Comparison of ENCODE assay signal across 21 cellular contexts in the genomic region with DNA sequence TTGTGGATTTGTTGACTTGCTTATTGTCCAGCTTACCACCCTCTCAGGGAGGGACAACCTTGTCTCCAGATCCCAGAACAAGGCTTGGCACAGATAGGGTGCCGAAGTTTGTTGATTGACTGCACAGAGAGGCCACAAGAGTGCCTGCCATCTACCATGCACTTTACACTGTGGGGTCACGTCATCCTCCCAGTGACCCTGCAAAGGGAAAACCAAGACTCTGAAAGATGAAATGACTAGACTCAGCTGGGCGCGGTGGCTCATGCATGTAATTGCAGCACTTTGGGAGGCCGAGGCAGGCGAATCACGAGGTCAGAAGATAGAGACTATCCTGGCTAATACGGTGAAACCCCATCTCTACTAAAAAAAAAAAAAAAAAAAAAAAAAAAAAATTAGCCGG. TPM values are rescaled to one million over a fixed set of nuclear protein-coding genes. Genes with fewer than 3 reads are reported as not detected.
DNase-seq lines count a peak whose midpoint lies in the region; ATAC-seq and TF ChIP-seq lines count a peak whose summit lies in the region.
"Had no signal": no experiment of that assay in that cellular context is flagged by ENCODE, and none has a peak within 500 bp of the region (broad histone marks: within the 10 kb centered on the region; RNA-seq: fewer than 3 reads in every experiment).

No MANE protein-coding gene starts in this region.

- BruUV-seq in IMR-90 (replicated peaks; lab: Mats Ljungman, UMichigan), result no TSS peak

- no peaks in the 10 kb centered on the region for H3K27me3 Mint-ChIP-seq in activated CD8-positive, alpha-beta T cell treated with anti-CD3 and anti-CD28 coated beads for 36 hours
- H3K27me3 Mint-ChIP-seq in activated CD8-positive, alpha-beta T cell treated with anti-CD3 and anti-CD28 coated beads, Interleukin-2, amount 10 ng/mL, durations not matched to agents 7 days and 5 days (ENCODE audit: low read depth), result no peaks in the 10 kb centered on the region
- H3K27me3 Mint-ChIP-seq in CD4-positive, alpha-beta T cell, result no peaks in the 10 kb centered on the region

- H3K4me3 Mint-ChIP-seq in activated CD8-positive, alpha-beta T cell treated with anti-CD3 and anti-CD28 coated beads for 36 hours, result no peak overlapping the region
- no peak overlapping the region for H3K4me3 Mint-ChIP-seq in activated CD8-positive, alpha-beta T cell treated with anti-CD3 and anti-CD28 coated beads, Interleukin-2, amount 10 ng/mL, durations not matched to agents 7 days and 5 days
- H3K4me3 Mint-ChIP-seq in CD4-positive, alpha-beta T cell, result no peak overlapping the region
- H3K4me3 Mint-ChIP-seq: B cell, CD14-positive monocyte, HFFc6 had no signal

- H3K36me3 ChIP-seq in IMR-90 (ENCODE audit: control insufficient read depth, insufficient read depth, low read length) (no peaks in the 10 kb centered on the region), psoas muscle (ENCODE audit: insufficient read depth in 1 of 2, low read depth in 1 of 2) (peaks cover 0 to 2% of the 10 kb centered on the region in 2 donors), osteoblast (ENCODE audit: insufficient read depth, low read length) (no peaks in the 10 kb centered on the region)
- H3K36me3 ChIP-seq: MG63 had no signal

- no peak overlapping the region for H2BK20ac ChIP-seq in IMR-90 (ENCODE audit: low read depth, low read length)

- ATAC-seq in activated CD8-positive, alpha-beta T cell treated with anti-CD3 and anti-CD28 coated beads for 36 hours, result no peak
- no peak for ATAC-seq in activated CD8-positive, alpha-beta T cell treated with anti-CD3 and anti-CD28 coated beads, Interleukin-2, amount 10 ng/mL, durations not matched to agents 7 days and 5 days
- ATAC-seq in CD4-positive, alpha-beta T cell (ENCODE audit: poor library complexity), result no peak
- ATAC-seq in IMR-90 (ENCODE audit: low read depth) (no peak), psoas muscle (no peak)
- ATAC-seq: K562, PC-3 had no signal

- in situ Hi-C loops in IMR-90 (cut with MboI; ENCODE audit: low sequenced_read_pairs), result no loop called here

- H4K20me1 ChIP-seq in IMR-90 (ENCODE audit: insufficient read depth, low read length) (no peaks in the 10 kb centered on the region), osteoblast (ENCODE audit: insufficient read depth, low read length) (no peaks in the 10 kb centered on the region)

- H2BK120ac ChIP-seq in IMR-90 (ENCODE audit: low read depth, low read length), result no peak overlapping the region

- H4K91ac ChIP-seq in IMR-90 (ENCODE audit: insufficient read depth, low read depth, low read length), result no peak overlapping the region

- TF ChIP-seq POLR2A in IMR-90 (IDR thresholded peaks at IDR 0.05; ENCODE audit: low read depth, low read length), result no peak

- no peak overlapping the region for H3K14ac ChIP-seq in IMR-90 (replicated peaks; ENCODE audit: low read depth, low read length)

- peaks cover 53% of the 10 kb centered on the region for H3K4me1 Mint-ChIP-seq in activated CD8-positive, alpha-beta T cell treated with anti-CD3 and anti-CD28 coated beads for 36 hours (ENCODE audit: low read depth)
- peaks cover 52% of the 10 kb centered on the region for H3K4me1 Mint-ChIP-seq in activated CD8-positive, alpha-beta T cell treated with anti-CD3 and anti-CD28 coated beads, Interleukin-2, amount 10 ng/mL, durations not matched to agents 7 days and 5 days (ENCODE audit: low read depth)
- H3K4me1 Mint-ChIP-seq in CD4-positive, alpha-beta T cell (ENCODE audit: low read depth), result peaks cover 60% of the 10 kb centered on the region

- no peak overlapping the region for H2AK9ac ChIP-seq in IMR-90 (replicated peaks; ENCODE audit: low read depth, low read length, poor library complexity)

- peaks cover 3% of the 10 kb centered on the region for H3K36me3 Mint-ChIP-seq in activated CD8-positive, alpha-beta T cell treated with anti-CD3 and anti-CD28 coated beads for 36 hours (ENCODE audit: low read depth)
- peaks cover 3% of the 10 kb centered on the region for H3K36me3 Mint-ChIP-seq in activated CD8-positive, alpha-beta T cell treated with anti-CD3 and anti-CD28 coated beads, Interleukin-2, amount 10 ng/mL, durations not matched to agents 7 days and 5 days (ENCODE audit: low read depth)
- peaks cover 6% of the 10 kb centered on the region for H3K36me3 Mint-ChIP-seq in CD4-positive, alpha-beta T cell (ENCODE audit: low read depth)

- POLR2A ChIA-PET in activated CD8-positive, alpha-beta T cell treated with anti-CD3 and anti-CD28 coated beads for 36 hours (lab: Charles Lee), result interaction anchor here (1.3 to 2.3 kb wide), 2 partner anchors 10 to 22 kb away, joined by 5 to 9 read pairs; no protein-coding TSS in a partner anchor
- POLR2A ChIA-PET in activated CD8-positive, alpha-beta T cell treated with anti-CD3 and anti-CD28 coated beads, Interleukin-2, amount 10 ng/mL, durations not matched to agents 7 days and 5 days (lab: Charles Lee), result no interaction called here
- POLR2A ChIA-PET in CD4-positive, alpha-beta T cell (lab: Charles Lee), result interaction anchor here (1.0 to 3.8 kb wide), 2 partner anchors 13 to 66 kb away, joined by 4 to 15 read pairs; a partner anchor contains a TSS
- POLR2A ChIA-PET in IMR-90 (lab: Charles Lee; ENCODE audit: unreplicated experiment), result no interaction called here

- H2BK5ac ChIP-seq in IMR-90 (ENCODE audit: low read depth, low read length, poor library complexity, severe bottlenecking), result no peak overlapping the region

- no peaks in the 10 kb centered on the region for H3K9me3 ChIP-seq in CD4-positive, alpha-beta T cell (ENCODE audit: control insufficient read depth, low read length)
- H3K9me3 ChIP-seq in IMR-90 (ENCODE audit: control insufficient read depth, insufficient read depth, low read length) (no peaks in the 10 kb centered on the region), psoas muscle (no peaks in the 10 kb centered on the region), osteoblast (ENCODE audit: low read depth, low read length) (no peaks in the 10 kb centered on the region)
- H3K9me3 ChIP-seq: MG63 had no signal

- WGBS in IMR-90 (ENCODE audit: extremely low coverage in 2 of 2, insufficient read length in 1 of 2), 2 experiments, result no CpG with 5 or more reads among the region's 9 CpGs
- WGBS in psoas muscle, 3 donors, result 79 to 92% (median 80%) methylated on average over 8 to 9 of the region's 9 CpGs

- peaks cover 23% of the 10 kb centered on the region for H3K4me1 ChIP-seq in IMR-90 (ENCODE audit: control insufficient read depth, insufficient read depth, low read length)
- H3K4me1 ChIP-seq in psoas muscle, result peaks cover 41% of the 10 kb centered on the region
- H3K4me1 ChIP-seq in osteoblast (ENCODE audit: insufficient read depth, low read length), result peaks cover 49% of the 10 kb centered on the region

- no peak overlapping the region for H3K4me2 ChIP-seq in IMR-90 (ENCODE audit: low read depth, low read length)
- H3K4me2 ChIP-seq in osteoblast (ENCODE audit: insufficient read depth, low read length), result no peak overlapping the region

- H2BK15ac ChIP-seq in IMR-90 (ENCODE audit: low read depth, low read length), result no peak overlapping the region

- H2AFZ ChIP-seq in IMR-90 (replicated peaks; ENCODE audit: low read length, poor library complexity) (no peak overlapping the region), osteoblast (ENCODE audit: low read length) (no peak overlapping the region)

- intact Hi-C loops in activated CD8-positive, alpha-beta T cell treated with anti-CD3 and anti-CD28 coated beads for 36 hours (cut with micrococcal nuclease), result no loop called here
- intact Hi-C loops in CD4-positive, alpha-beta T cell (cut with DNase I, micrococcal nuclease), result no loop called here
- intact Hi-C loops in IMR-90 (cut with micrococcal nuclease), result no loop called here
- intact Hi-C loops in psoas muscle (cut with DNase I), result no loop called here

- no peak overlapping the region for H3K27ac ChIP-seq in CD4-positive, alpha-beta T cell (ENCODE audit: low read depth, low read length)
- H3K27ac ChIP-seq in IMR-90 (ENCODE audit: insufficient read depth, low read length) (no peak overlapping the region), psoas muscle (peak overlapping the region; percentile 99), osteoblast (ENCODE audit: low read depth, low read length) (no peak overlapping the region)

- H3K9me3 Mint-ChIP-seq in activated CD8-positive, alpha-beta T cell treated with anti-CD3 and anti-CD28 coated beads for 36 hours, result no peaks in the 10 kb centered on the region
- H3K9me3 Mint-ChIP-seq in activated CD8-positive, alpha-beta T cell treated with anti-CD3 and anti-CD28 coated beads, Interleukin-2, amount 10 ng/mL, durations not matched to agents 7 days and 5 days (ENCODE audit: insufficient read depth), result no peaks in the 10 kb centered on the region
- no peaks in the 10 kb centered on the region for H3K9me3 Mint-ChIP-seq in CD4-positive, alpha-beta T cell
- H3K9me3 Mint-ChIP-seq: HFFc6 had no signal

- no peak overlapping the region for H3K56ac ChIP-seq in IMR-90 (ENCODE audit: extremely low read depth, insufficient read depth, low read length)

- no peak overlapping the region for H3K9ac ChIP-seq in IMR-90 (ENCODE audit: low read depth, low read length)

- CTCF ChIA-PET in activated CD8-positive, alpha-beta T cell treated with anti-CD3 and anti-CD28 coated beads for 36 hours (lab: Charles Lee), result interaction anchor here (1.3 to 6.0 kb wide), 3 partner anchors 9 to 25 kb away, joined by 3 to 39 read pairs (median 34); a partner anchor contains a TSS
- CTCF ChIA-PET in activated CD8-positive, alpha-beta T cell treated with anti-CD3 and anti-CD28 coated beads, Interleukin-2, amount 10 ng/mL, durations not matched to agents 7 days and 5 days (lab: Charles Lee), result interaction anchor here (0.8 to 5.7 kb wide), 3 partner anchors 11 to 25 kb away, joined by 3 to 47 read pairs (median 3); no protein-coding TSS in a partner anchor
- CTCF ChIA-PET in CD4-positive, alpha-beta T cell (lab: Charles Lee), result interaction anchor here (0.8 to 4.4 kb wide), 2 partner anchors 11 to 23 kb away, joined by 4 to 17 read pairs; no protein-coding TSS in a partner anchor
- CTCF ChIA-PET in IMR-90 (lab: Yijun Ruan, JAX), result interaction anchor here (0.6 kb wide), 1 partner anchor 188 kb away, joined by 3 read pairs; no protein-coding TSS in a partner anchor

- peaks cover 9% of the 10 kb centered on the region for H3K79me2 ChIP-seq in osteoblast (ENCODE audit: insufficient read depth, low read length)

- H3K4me3 ChIP-seq in IMR-90 (ENCODE audit: insufficient read depth, low read depth, low read length) (no peak overlapping the region), psoas muscle (no peak overlapping the region), osteoblast (ENCODE audit: insufficient read depth, low read length) (no peak overlapping the region)
- H3K4me3 ChIP-seq: K562, MG63 had no signal

- DNase-seq in activated CD8-positive, alpha-beta T cell treated with anti-CD3 and anti-CD28 coated beads for 36 hours, result peak; percentile 59
- no peak for DNase-seq in activated CD8-positive, alpha-beta T cell treated with anti-CD3 and anti-CD28 coated beads, Interleukin-2, amount 10 ng/mL, durations not matched to agents 7 days and 5 days
- no peak for DNase-seq in CD4-positive, alpha-beta T cell
- DNase-seq in IMR-90 (no peak), psoas muscle (no peak), NOMO-1 treated with dmso at 0.1 percent for 144 hours (lab: John Stamatoyannopoulos, UW; ENCODE audit: unreplicated experiment) (no peak), osteoblast (ENCODE audit: insufficient read length, low spot score, missing footprints) (no peak)
- DNase-seq: DMS79, HFFc6, MG63, NCI-H1417, NCI-H1694 treated with DMSO at 0.1 percent for 48 hours, NCI-H446, NCI-H526, PC-3, Right ventricle myocardium superior had no signal

- no peak overlapping the region for H3K27ac Mint-ChIP-seq in activated CD8-positive, alpha-beta T cell treated with anti-CD3 and anti-CD28 coated beads for 36 hours
- H3K27ac Mint-ChIP-seq in activated CD8-positive, alpha-beta T cell treated with anti-CD3 and anti-CD28 coated beads, Interleukin-2, amount 10 ng/mL, durations not matched to agents 7 days and 5 days, result no peak overlapping the region
- peak overlapping the region; percentile 84 for H3K27ac Mint-ChIP-seq in CD4-positive, alpha-beta T cell
- H3K27ac Mint-ChIP-seq: CD14-positive monocyte, HFFc6 had no signal

- no peaks in the 10 kb centered on the region for H3K27me3 ChIP-seq in CD4-positive, alpha-beta T cell (ENCODE audit: control insufficient read depth, insufficient read depth, low read length)
- H3K27me3 ChIP-seq in IMR-90 (ENCODE audit: control insufficient read depth, insufficient read depth, low read length) (no peaks in the 10 kb centered on the region), psoas muscle (ENCODE audit: insufficient read depth in 3 of 3, low read length in 2 of 3) (no peaks in the 10 kb centered on the region), osteoblast (ENCODE audit: insufficient read depth, low read length) (no peaks in the 10 kb centered on the region)
- H3K27me3 ChIP-seq: MG63 had no signal

- H3K23ac ChIP-seq in IMR-90 (ENCODE audit: low read depth, low read length), result no peak overlapping the region

- TF ChIP-seq RAD21 in IMR-90 (IDR thresholded peaks at IDR 0.05; ENCODE audit: low read length), result no peak

- 0 out of 2 replicates have a peak overlapping the region, but pooled peaks have one; percentile 56 for H2AK5ac ChIP-seq in IMR-90 (ENCODE audit: low read depth, low read length)

- no peak for TF ChIP-seq CTCF in activated CD8-positive, alpha-beta T cell treated with anti-CD3 and anti-CD28 coated beads for 36 hours (IDR thresholded peaks at IDR 0.05)
- TF ChIP-seq CTCF in CD4-positive, alpha-beta T cell (IDR thresholded peaks at IDR 0.05), result no peak
- TF ChIP-seq CTCF in IMR-90 (conservative IDR thresholded peaks at IDR 0.05; ENCODE audit: low read depth, low read length) (no peak), psoas muscle (IDR thresholded peaks at IDR 0.05) (no peak), osteoblast (IDR thresholded peaks at IDR 0.05; ENCODE audit: extremely low read depth, low read depth, low read length) (no peak)

- H3K4ac ChIP-seq in IMR-90 (ENCODE audit: low read depth, low read length), result no peak overlapping the region

- no peak overlapping the region for H4K8ac ChIP-seq in IMR-90 (ENCODE audit: low read depth in 2 of 2, low read length in 2 of 2)

- dilution Hi-C loops in IMR-90 (cut with HindIII; ENCODE audit: low sequenced_read_pairs, unreplicated experiment), result no loop called here

- H3K18ac ChIP-seq in IMR-90 (ENCODE audit: low read depth, low read length), result no peak overlapping the region

- H3K79me1 ChIP-seq in IMR-90 (ENCODE audit: low read depth in 1 of 2, low read length in 2 of 2), result peaks cover 5 to 24% of the 10 kb centered on the region in 2 experiments; a peak in 3 of 4 replicates

- H4K5ac ChIP-seq in IMR-90 (ENCODE audit: low read depth, low read length), result no peak overlapping the region

- peaks cover 24% of the 10 kb centered on the region for H3K9me1 ChIP-seq in IMR-90 (ENCODE audit: insufficient read depth, low read length)

RNA-seq across cellular contexts. Expression of a gene that starts 4.6 kb away (rescaled TPM):
- total RNA-seq in activated CD8-positive, alpha-beta T cell treated with anti-CD3 and anti-CD28 coated beads for 36 hours, result 10 to 100 TPM; 55.4 to 56.0 TPM
- total RNA-seq in activated CD8-positive, alpha-beta T cell treated with anti-CD3 and anti-CD28 coated beads, Interleukin-2, amount 10 ng/mL, durations not matched to agents 7 days and 5 days, result 10 to 100 TPM; 64.7 to 70.8 TPM
- 100 to 1,000 TPM; 236 to 238 TPM for total RNA-seq in CD4-positive, alpha-beta T cell
- total RNA-seq in IMR-90 (2012; rRNA removed) (6.6 and 8.3 TPM in 2 replicates), psoas muscle (10 to 100 TPM; 27.9 to 82.3 (median 51.4) TPM), osteoblast (40.7 and 41.6 TPM in 2 replicates)
- polyA plus RNA-seq in IMR-90 (2012; rRNA removed) (145 and 216 TPM in 2 replicates), psoas muscle (10 to 100 TPM; 12.7 to 19.2 (median 17.2) TPM)
- 229 and 255 TPM in 2 replicates for polyA plus RNA-seq in IMR-90 (2012; cell fraction: cytosol; rRNA removed)
- polyA plus RNA-seq in IMR-90 (2012; cell fraction: nucleus; rRNA removed; ENCODE audit: low replicate concordance), result 685 and 1,572 TPM in 2 replicates

RNA-seq across cellular contexts. Expression of a gene that starts 7.5 kb away (rescaled TPM):
- total RNA-seq in activated CD8-positive, alpha-beta T cell treated with anti-CD3 and anti-CD28 coated beads for 36 hours, result 10 to 100 TPM; 54.3 to 54.7 TPM
- 10 to 100 TPM; 39.2 to 40.7 TPM for total RNA-seq in activated CD8-positive, alpha-beta T cell treated with anti-CD3 and anti-CD28 coated beads, Interleukin-2, amount 10 ng/mL, durations not matched to agents 7 days and 5 days
- 10 to 100 TPM; 38.7 to 39.9 TPM for total RNA-seq in CD4-positive, alpha-beta T cell
- 69.7 and 75.6 TPM in 2 replicates for total RNA-seq in IMR-90 (2012; rRNA removed)
- 90.3 and 113 TPM in 2 replicates for polyA plus RNA-seq in IMR-90 (2012; rRNA removed)
- 68.6 and 112 TPM in 2 replicates for polyA plus RNA-seq in IMR-90 (2012; cell fraction: cytosol; rRNA removed)
- 56.1 and 132 TPM in 2 replicates for polyA plus RNA-seq in IMR-90 (2012; cell fraction: nucleus; rRNA removed; ENCODE audit: low replicate concordance)
- total RNA-seq in psoas muscle, result 10 to 100 TPM; 31.6 to 43.5 (median 38.0) TPM
- 100 to 1,000 TPM in 1 of 3 donors, 10 to 100 TPM in 2; 58.8 to 118 (median 94.2) TPM for polyA plus RNA-seq in psoas muscle
- total RNA-seq in osteoblast, result 37.1 and 42.3 TPM in 2 replicates

RNA-seq across cellular contexts. Expression of a gene that starts 9.6 kb away (rescaled TPM):
- 10 to 100 TPM; 12.7 to 16.0 TPM for total RNA-seq in activated CD8-positive, alpha-beta T cell treated with anti-CD3 and anti-CD28 coated beads for 36 hours
- total RNA-seq in activated CD8-positive, alpha-beta T cell treated with anti-CD3 and anti-CD28 coated beads, Interleukin-2, amount 10 ng/mL, durations not matched to agents 7 days and 5 days, result 10 to 100 TPM; 32.0 to 33.6 TPM
- total RNA-seq in CD4-positive, alpha-beta T cell, result 10 to 100 TPM; 23.3 to 27.3 TPM
- total RNA-seq in IMR-90 (2012; rRNA removed) (12.0 and 14.2 TPM in 2 replicates), psoas muscle (100 to 1,000 TPM in 1 of 4 donors, 10 to 100 TPM in 3; 59.0 to 110 (median 66.9) TPM), osteoblast (31.5 and 36.2 TPM in 2 replicates)
- polyA plus RNA-seq in IMR-90 (2012; rRNA removed) (65.5 and 86.6 TPM in 2 replicates), psoas muscle (100 to 1,000 TPM in 1 of 3 donors, 10 to 100 TPM in 2; 66.9 to 112 (median 67.4) TPM)
- 20.7 and 84.1 TPM in 2 replicates for polyA plus RNA-seq in IMR-90 (2012; cell fraction: cytosol; rRNA removed)
- 26.4 and 80.1 TPM in 2 replicates for polyA plus RNA-seq in IMR-90 (2012; cell fraction: nucleus; rRNA removed; ENCODE audit: low replicate concordance)

RNA-seq across cellular contexts. Expression of a gene that starts 13.1 kb away (rescaled TPM):
- total RNA-seq in activated CD8-positive, alpha-beta T cell treated with anti-CD3 and anti-CD28 coated beads for 36 hours, result 10 to 100 TPM; 94.0 to 99.4 TPM
- 10 to 100 TPM; 94.4 to 95.3 TPM for total RNA-seq in activated CD8-positive, alpha-beta T cell treated with anti-CD3 and anti-CD28 coated beads, Interleukin-2, amount 10 ng/mL, durations not matched to agents 7 days and 5 days
- total RNA-seq in CD4-positive, alpha-beta T cell, result 10 to 100 TPM; 82.6 to 88.5 TPM
- total RNA-seq in IMR-90 (2012; rRNA removed) (10.0 and 13.3 TPM in 2 replicates), psoas muscle (100 to 1,000 TPM; 208 to 345 (median 282) TPM), osteoblast (43.9 and 58.6 TPM in 2 replicates)
- polyA plus RNA-seq in IMR-90 (2012; rRNA removed) (27.4 and 29.0 TPM in 2 replicates), psoas muscle (100 to 1,000 TPM; 114 to 177 (median 170) TPM)
- polyA plus RNA-seq in IMR-90 (2012; cell fraction: cytosol; rRNA removed), result 13.2 and 27.4 TPM in 2 replicates
- 82.3 and 155 TPM in 2 replicates for polyA plus RNA-seq in IMR-90 (2012; cell fraction: nucleus; rRNA removed; ENCODE audit: low replicate concordance)

RNA-seq across cellular contexts. Expression of a gene that starts 32.8 kb away (rescaled TPM):
- total RNA-seq in activated CD8-positive, alpha-beta T cell treated with anti-CD3 and anti-CD28 coated beads for 36 hours, result under 1 TPM in 1 of 2 experiments, not detected in 1; 0.77 TPM
- total RNA-seq in activated CD8-positive, alpha-beta T cell treated with anti-CD3 and anti-CD28 coated beads, Interleukin-2, amount 10 ng/mL, durations not matched to agents 7 days and 5 days, result under 1 TPM; 0.95 to 0.99 TPM
- 1 to 10 TPM; 4.9 to 5.0 TPM for total RNA-seq in CD4-positive, alpha-beta T cell
- total RNA-seq in IMR-90 (2012; rRNA removed) (not detected in 2 replicates), psoas muscle (under 1 TPM in 3 of 4 donors, not detected in 1; 0.19 to 0.56 (median 0.27) TPM), osteoblast (0.29 TPM in 1 of 2 replicates, not detected in the other)
- polyA plus RNA-seq in IMR-90 (2012; rRNA removed) (0.09 and 0.34 TPM in 2 replicates), psoas muscle (1 to 10 TPM in 1 of 3 donors, under 1 TPM in 2; 0.22 to 1.4 (median 0.99) TPM)
- 0.08 and 0.13 TPM in 2 replicates for polyA plus RNA-seq in IMR-90 (2012; cell fraction: cytosol; rRNA removed)
- 0.89 and 3.2 TPM in 2 replicates for polyA plus RNA-seq in IMR-90 (2012; cell fraction: nucleus; rRNA removed; ENCODE audit: low replicate concordance)
- total RNA-seq: RPMI7951, SK-MEL-5 had no signal
- polyA plus RNA-seq: CD14-positive monocyte had no signal

Comparison
In these comparisons a context has a peak if more than half of its experiments do, and no peak if none do; other contexts are left out.
1. POLR2A ChIA-PET loops: an anchor here in activated CD8-positive, alpha-beta T cell treated with anti-CD3 and anti-CD28 coated beads for 36 hours (1.3 to 2.3 kb wide) and CD4-positive, alpha-beta T cell (1.0 to 3.8 kb wide); none called in activated CD8-positive, alpha-beta T cell treated with anti-CD3 and anti-CD28 coated beads, Interleukin-2, amount 10 ng/mL, durations not matched to agents 7 days and 5 days and IMR-90.